In genomic region chr5:42767491-42768105, GRCh38 we compare ENCODE assay signal across 1 cellular context.
TF ChIP-seq lines count a peak whose summit lies in the region.

No MANE protein-coding gene starts in this region.

TF ChIP-seq in GM23338, 12 proteins besides CTCF, POLR2A, EP300 and RAD21 (continued from another document):
- no peak for TF ChIP-seq ETS1 (IDR thresholded peaks at IDR 0.05)
- no peak for TF ChIP-seq CREB1 (CRISPR knock-in tag; IDR thresholded peaks at IDR 0.05; ENCODE audit: low read depth)
- TF ChIP-seq JUNB (IDR thresholded peaks at IDR 0.05; ENCODE audit: unreplicated experiment) = no peak
- no peak for TF ChIP-seq ZNF114 (CRISPR knock-in tag; IDR thresholded peaks at IDR 0.05)
- no peak for TF ChIP-seq POLR2AphosphoS5 (IDR thresholded peaks at IDR 0.05; ENCODE audit: low read depth)
- TF ChIP-seq EZH2 (IDR thresholded peaks at IDR 0.05; ENCODE audit: low read depth, unreplicated experiment) = no peak
